In genomic region chr3:48465237-48465530, GRCh38 we compare ENCODE assay signal across 8 cellular contexts. TPM values are rescaled to one million over a fixed set of nuclear protein-coding genes. Genes with fewer than 3 reads are reported as not detected.
A peak's percentile ranks its signal among the peaks of the same experiment; 100 is the strongest.
DNase-seq lines count a peak whose midpoint lies in the region; ATAC-seq and TF ChIP-seq lines count a peak whose summit lies in the region.

No MANE protein-coding gene starts in this region.

- H3K9me3 ChIP-seq in WERI-Rb-1 (ENCODE audit: severe bottlenecking) = no peaks in the 10 kb centered on the region
- H3K9me3 ChIP-seq in skeletal muscle tissue (ENCODE audit: control insufficient read depth in 3 of 3, low read length in 3 of 3) = no peaks in the 10 kb centered on the region

- peaks cover 31% of the 10 kb centered on the region for H3K36me3 ChIP-seq in WERI-Rb-1
- peaks cover 29 to 40% (median 35%) of the 10 kb centered on the region in 3 donors for H3K36me3 ChIP-seq in skeletal muscle tissue (ENCODE audit: control insufficient read depth in 3 of 3, insufficient read depth in 3 of 3, low read length in 3 of 3)

- H3K27me3 ChIP-seq in WERI-Rb-1 (ENCODE audit: insufficient read depth, low read depth, severe bottlenecking) (no peaks in the 10 kb centered on the region), skeletal muscle tissue (ENCODE audit: control insufficient read depth in 3 of 3, insufficient read depth in 3 of 3, low read length in 3 of 3) (no peaks in the 10 kb centered on the region)

- peaks cover 19% of the 10 kb centered on the region for H3K36me3 Mint-ChIP-seq in HFFc6 (ENCODE audit: low read depth)
- peaks cover 7% of the 10 kb centered on the region for H3K36me3 Mint-ChIP-seq in glutamatergic neuron (ENCODE audit: unreplicated experiment)

- no peak overlapping the region for H3K4me3 ChIP-seq in WERI-Rb-1 (ENCODE audit: low read depth, low read length)
- H3K4me3 ChIP-seq in skeletal muscle tissue (ENCODE audit: low read length in 3 of 3) = peak overlapping the region; percentile 34 to 88 (median 56)

- H3K4me3 Mint-ChIP-seq in HFFc6 (peak overlapping the region; percentile 52), glutamatergic neuron (ENCODE audit: unreplicated experiment) (peak overlapping the region; percentile 79)

- peaks cover 50 to 57% (median 54%) of the 10 kb centered on the region in 3 donors for H3K4me1 ChIP-seq in skeletal muscle tissue (ENCODE audit: control insufficient read depth in 3 of 3, insufficient read depth in 3 of 3, low read length in 3 of 3)

- ATAC-seq in GM21381 (IDR thresholded peaks at IDR 0.05; ENCODE audit: unreplicated experiment) = no peak
- no peak for ATAC-seq in GM21526 (IDR thresholded peaks at IDR 0.05; ENCODE audit: low FRiP score, unreplicated experiment)

- H3K27me3 Mint-ChIP-seq in HFFc6 (ENCODE audit: insufficient read depth) (peaks cover 3% of the 10 kb centered on the region), glutamatergic neuron (ENCODE audit: unreplicated experiment) (peaks cover 12% of the 10 kb centered on the region)

- H3K9me3 Mint-ChIP-seq in HFFc6 (no peaks in the 10 kb centered on the region), glutamatergic neuron (ENCODE audit: unreplicated experiment) (peaks cover 12% of the 10 kb centered on the region)

- DNase-seq in HFFc6 = no peak
- no peak for DNase-seq in WERI-Rb-1
- no peak for DNase-seq in glutamatergic neuron
- DNase-seq in NCI-H510A treated with DMSO at 0.1 percent for 48 hours (lab: John Stamatoyannopoulos, UW) = no peak
- no peak for DNase-seq in SKM-1 (lab: John Stamatoyannopoulos, UW; ENCODE audit: unreplicated experiment)

- H3K27ac Mint-ChIP-seq in HFFc6 (peak overlapping the region; percentile 100), glutamatergic neuron (ENCODE audit: unreplicated experiment) (peak overlapping the region; percentile 98)

- H3K27ac ChIP-seq in WERI-Rb-1 (peak overlapping the region; percentile 51), skeletal muscle tissue (ENCODE audit: low read depth, low read length) (peak overlapping the region; percentile 100)

- peaks cover 53% of the 10 kb centered on the region for H3K4me1 Mint-ChIP-seq in HFFc6 (ENCODE audit: low read depth)
- peaks cover 27% of the 10 kb centered on the region for H3K4me1 Mint-ChIP-seq in glutamatergic neuron (ENCODE audit: low read depth, unreplicated experiment)

- TF ChIP-seq CTCF in HFFc6 (IDR thresholded peaks at IDR 0.05) (no peak), WERI-Rb-1 (IDR thresholded peaks at IDR 0.05; ENCODE audit: low read depth, low read length) (no peak), glutamatergic neuron (IDR thresholded peaks at IDR 0.05; ENCODE audit: partially characterized antibody, unreplicated experiment) (no peak)

- H3K9ac ChIP-seq in skeletal muscle tissue (ENCODE audit: low read depth in 1 of 3, low read length in 3 of 3) = peak overlapping the region; percentile 91 to 98 (median 92)

RNA-seq across cellular contexts. Expression of gene ATRIP, which starts 18.6 kb away (rescaled TPM):
- total RNA-seq in HFFc6 (2021; fragmentation: NEBNext Ultra II Directional; extraction: Animal tissue kit (Norgen Biotek cat#: 25700)) = 10 to 100 TPM in 1 of 6 experiments, 1 to 10 TPM in 5; 7.0 to 10.5 (median 8.2) TPM
- 15.8 TPM for total RNA-seq in glutamatergic neuron (ENCODE audit: unreplicated experiment)
- 4.7 TPM for total RNA-seq in skeletal muscle tissue

RNA-seq across cellular contexts. Expression of gene TMA7, which starts 25.1 kb away (rescaled TPM):
- 100 to 1,000 TPM; 213 to 341 (median 280) TPM for total RNA-seq in HFFc6 (2021; fragmentation: NEBNext Ultra II Directional; extraction: Animal tissue kit (Norgen Biotek cat#: 25700))
- total RNA-seq in glutamatergic neuron (ENCODE audit: unreplicated experiment) = 154 TPM
- 157 TPM for total RNA-seq in skeletal muscle tissue

RNA-seq across cellular contexts. Expression of gene CCDC51, which starts 25.3 kb away (rescaled TPM):
- 10 to 100 TPM; 10.1 to 15.3 (median 12.5) TPM for total RNA-seq in HFFc6 (2021; fragmentation: NEBNext Ultra II Directional; extraction: Animal tissue kit (Norgen Biotek cat#: 25700))
- total RNA-seq in glutamatergic neuron (ENCODE audit: unreplicated experiment) = 15.3 TPM
- total RNA-seq in skeletal muscle tissue = 9.9 TPM

RNA-seq across cellular contexts. Expression of gene PLXNB1, which starts 35.3 kb away (rescaled TPM):
- 10 to 100 TPM; 11.1 to 15.5 (median 12.8) TPM for total RNA-seq in HFFc6 (2021; fragmentation: NEBNext Ultra II Directional; extraction: Animal tissue kit (Norgen Biotek cat#: 25700))
- total RNA-seq in glutamatergic neuron (ENCODE audit: unreplicated experiment) (195 TPM), skeletal muscle tissue (11.5 TPM)

RNA-seq across cellular contexts. Expression of gene SHISA5, which starts 38.8 kb away (rescaled TPM):
- total RNA-seq in HFFc6 (2021; fragmentation: NEBNext Ultra II Directional; extraction: Animal tissue kit (Norgen Biotek cat#: 25700)) = 100 to 1,000 TPM; 266 to 286 (median 277) TPM
- 261 TPM for total RNA-seq in glutamatergic neuron (ENCODE audit: unreplicated experiment)
- 32.4 TPM for total RNA-seq in skeletal muscle tissue
